Comparison of ENCODE assay signal across 22 cellular contexts in genomic region chr20:10513091-10513490, GRCh38.
"Had no signal": no experiment of that assay in that cellular context is flagged by ENCODE, and none has a peak within 500 bp of the region (broad histone marks: within the 10 kb centered on the region; RNA-seq: fewer than 3 reads in every experiment).

No MANE protein-coding gene starts in this region.

- H3K4me3 Mint-ChIP-seq: activated B cell treated with CpG ODN at 0.5 μM for 24 hours; activated CD4-positive, alpha-beta memory T cell treated with anti-CD3 and anti-CD28 coated beads, Interleukin-2, amount 10 ng/mL, durations not matched to agents 7 days and 5 days; activated CD8-positive, alpha-beta memory T cell treated with anti-CD3 and anti-CD28 coated beads, Interleukin-2, amount 10 ng/mL, durations not matched to agents 7 days and 5 days; activated naive CD8-positive, alpha-beta T cell treated with anti-CD3 and anti-CD28 coated beads, Interleukin-2, amount 10 ng/mL, durations not matched to agents 7 days and 5 days; stimulated activated naive CD8-positive, alpha-beta T cell treated with anti-CD3 and anti-CD28 coated beads, Interleukin-15, Interleukin-2, amounts not matched to agents 100 ng/mL and 50 ng/mL, for 24 hours; T-cell had no signal

- DNase-seq: activated B cell treated with CpG ODN at 0.5 μM for 24 hours; activated CD4-positive, alpha-beta memory T cell treated with anti-CD3 and anti-CD28 coated beads, Interleukin-2, amount 10 ng/mL, durations not matched to agents 7 days and 5 days; activated CD4-positive, alpha-beta T cell treated with anti-CD3 and anti-CD28 coated beads for 4 hours; activated CD8-positive, alpha-beta memory T cell treated with anti-CD3 and anti-CD28 coated beads, Interleukin-2, amount 10 ng/mL, durations not matched to agents 7 days and 5 days; activated naive CD4-positive, alpha-beta T cell treated with Interleukin-2 at 50 U/mL for 16 hours; activated naive CD8-positive, alpha-beta T cell treated with anti-CD3 and anti-CD28 coated beads, Interleukin-2, amount 10 ng/mL, durations not matched to agents 7 days and 5 days; amygdala; dorsolateral prefrontal cortex; left colon; lower lobe of right lung; psoas muscle; right cardiac atrium; small intestine; stimulated activated CD4-positive, alpha-beta T cell treated with anti-CD3 and anti-CD28 coated beads, Interleukin-15, amount 100 ng/mL, for 24 hours; stimulated activated CD4-positive, alpha-beta T cell treated with anti-CD3 and anti-CD28 coated beads, Interleukin-2, amount 100 ng/mL, for 48 hours; T-cell; transverse colon had no signal

- H3K27me3 ChIP-seq: cardiac muscle cell, dorsolateral prefrontal cortex, hepatocyte, transverse colon had no signal

- H3K27ac ChIP-seq: cardiac muscle cell, dorsolateral prefrontal cortex, lower lobe of right lung, psoas muscle, transverse colon had no signal

- FAIRE-seq: islet of Langerhans, small intestine had no signal

- H3K9me3 Mint-ChIP-seq: activated B cell treated with CpG ODN at 0.5 μM for 24 hours; activated CD4-positive, alpha-beta memory T cell treated with anti-CD3 and anti-CD28 coated beads, Interleukin-2, amount 10 ng/mL, durations not matched to agents 7 days and 5 days; activated naive CD8-positive, alpha-beta T cell treated with anti-CD3 and anti-CD28 coated beads, Interleukin-2, amount 10 ng/mL, durations not matched to agents 7 days and 5 days; activated T-helper 2 cell treated with anti-CD3 and anti-CD28 coated beads, Interferon-gamma antibody, Interleukin-2, Interleukin-4, amounts not matched to agents 10 μg/mL and 5 μg/mL and 100 μg/mL, durations not matched to agents 14 hours and 24 hours and 36 hours; stimulated activated naive CD8-positive, alpha-beta T cell treated with anti-CD3 and anti-CD28 coated beads, Interleukin-15, Interleukin-2, amounts not matched to agents 100 ng/mL and 50 ng/mL, for 24 hours; T-cell had no signal

- H3K36me3 ChIP-seq: cardiac muscle cell, lower lobe of right lung, transverse colon had no signal

- H3K27ac Mint-ChIP-seq: activated B cell treated with CpG ODN at 0.5 μM for 24 hours; activated CD4-positive, alpha-beta memory T cell treated with anti-CD3 and anti-CD28 coated beads, Interleukin-2, amount 10 ng/mL, durations not matched to agents 7 days and 5 days; activated CD8-positive, alpha-beta memory T cell treated with anti-CD3 and anti-CD28 coated beads, Interleukin-2, amount 10 ng/mL, durations not matched to agents 7 days and 5 days; activated naive CD8-positive, alpha-beta T cell treated with anti-CD3 and anti-CD28 coated beads, Interleukin-2, amount 10 ng/mL, durations not matched to agents 7 days and 5 days; activated T-helper 2 cell treated with anti-CD3 and anti-CD28 coated beads, Interferon-gamma antibody, Interleukin-2, Interleukin-4, amounts not matched to agents 10 μg/mL and 5 μg/mL and 100 μg/mL, durations not matched to agents 14 hours and 24 hours and 36 hours; stimulated activated naive CD8-positive, alpha-beta T cell treated with anti-CD3 and anti-CD28 coated beads, Interleukin-15, Interleukin-2, amounts not matched to agents 100 ng/mL and 50 ng/mL, for 24 hours; T-cell had no signal

- H2AFZ ChIP-seq: hepatocyte had no signal

- H3K4me2 ChIP-seq: hepatocyte had no signal

- H3K4me3 ChIP-seq: cardiac muscle cell, dorsolateral prefrontal cortex, hepatocyte, lower lobe of right lung, psoas muscle, transverse colon had no signal

- ATAC-seq: activated CD8-positive, alpha-beta memory T cell treated with anti-CD3 and anti-CD28 coated beads, Interleukin-2, amount 10 ng/mL, durations not matched to agents 7 days and 5 days; left colon; lower lobe of right lung; psoas muscle; right cardiac atrium; T-cell had no signal

- H3K27me3 Mint-ChIP-seq: activated B cell treated with CpG ODN at 0.5 μM for 24 hours; activated CD4-positive, alpha-beta memory T cell treated with anti-CD3 and anti-CD28 coated beads, Interleukin-2, amount 10 ng/mL, durations not matched to agents 7 days and 5 days; activated CD8-positive, alpha-beta memory T cell treated with anti-CD3 and anti-CD28 coated beads, Interleukin-2, amount 10 ng/mL, durations not matched to agents 7 days and 5 days; activated naive CD8-positive, alpha-beta T cell treated with anti-CD3 and anti-CD28 coated beads, Interleukin-2, amount 10 ng/mL, durations not matched to agents 7 days and 5 days; stimulated activated naive CD8-positive, alpha-beta T cell treated with anti-CD3 and anti-CD28 coated beads, Interleukin-15, Interleukin-2, amounts not matched to agents 100 ng/mL and 50 ng/mL, for 24 hours; T-cell had no signal

- H3K9me3 ChIP-seq: lower lobe of right lung, psoas muscle, transverse colon had no signal
